In the genomic region with DNA sequence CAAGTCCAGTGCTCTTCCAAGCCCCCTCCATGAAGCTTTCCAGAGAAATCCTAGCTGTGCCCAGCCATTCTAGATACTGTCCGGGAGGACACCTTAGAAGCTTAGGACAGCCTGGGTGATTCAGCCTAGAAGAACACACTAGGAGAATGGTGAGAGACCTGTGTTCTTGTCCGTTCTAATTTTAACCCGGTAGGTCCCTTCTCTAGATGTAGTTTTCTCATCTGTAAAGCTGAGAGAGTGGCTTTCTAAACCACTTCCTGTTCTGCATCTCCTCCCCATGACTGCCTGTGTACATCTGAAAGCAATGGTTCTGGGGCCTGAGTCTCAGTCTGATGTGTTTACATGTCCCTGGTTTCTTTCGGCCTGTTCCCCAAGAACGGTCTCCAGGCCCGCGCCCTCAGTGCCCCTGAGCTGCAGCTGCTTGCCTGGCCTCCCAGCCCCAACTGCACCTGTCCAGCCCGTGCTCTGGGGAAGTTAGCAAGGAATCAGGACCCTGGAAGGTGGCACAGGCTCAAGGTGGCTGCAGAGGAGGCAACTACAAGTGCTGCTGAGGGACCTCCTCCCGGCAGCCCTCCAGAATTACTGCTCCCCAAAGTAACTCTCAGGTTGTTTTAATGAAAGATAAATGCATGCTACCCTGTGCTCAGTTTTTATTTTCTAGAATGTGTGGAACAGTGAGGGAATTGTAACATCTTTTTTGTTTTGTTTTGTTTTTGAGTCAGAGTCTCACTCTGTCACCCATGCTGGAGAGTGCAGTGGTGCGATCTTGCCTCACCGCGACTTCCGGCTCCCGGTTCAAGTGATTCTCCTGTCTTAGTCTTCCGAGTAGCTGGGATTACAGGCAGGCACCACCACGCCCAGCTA, we compare ENCODE assay signal across 9 cellular contexts.
DNase-seq lines count a peak whose midpoint lies in the region; ATAC-seq and TF ChIP-seq lines count a peak whose summit lies in the region.
"Had no signal": no experiment of that assay in that cellular context is flagged by ENCODE, and none has a peak within 500 bp of the region (broad histone marks: within the 10 kb centered on the region; RNA-seq: fewer than 3 reads in every experiment).

No MANE protein-coding gene starts in this region.

- peaks cover 87% of the 10 kb centered on the region for H3K4me1 Mint-ChIP-seq in activated naive CD8-positive, alpha-beta T cell treated with anti-CD3 and anti-CD28 coated beads, Interleukin-2, amount 50 U/mL, for 24 hours
- peaks cover 87% of the 10 kb centered on the region for H3K4me1 Mint-ChIP-seq in stimulated activated naive CD8-positive, alpha-beta T cell treated with anti-CD3 and anti-CD28 coated beads, Interleukin-15, amount 100 ng/mL, for 72 hours

- peak overlapping the region; percentile 41; the same call in 1 of the 2 replicates for H2AFZ ChIP-seq in OCI-LY3 (ENCODE audit: low read depth, low read length)

- no peaks in the 10 kb centered on the region for H3K9me3 ChIP-seq in OCI-LY3 (ENCODE audit: insufficient read depth, low read length)
- H3K9me3 ChIP-seq: upper lobe of left lung had no signal

- ATAC-seq in GM18520 (IDR thresholded peaks at IDR 0.05; ENCODE audit: unreplicated experiment), result peak; percentile 85
- peak; percentile 87 for ATAC-seq in HG02763 (IDR thresholded peaks at IDR 0.05; ENCODE audit: unreplicated experiment)
- ATAC-seq in activated naive CD8-positive, alpha-beta T cell treated with anti-CD3 and anti-CD28 coated beads, Interleukin-2, amount 50 U/mL, for 24 hours, result peak; percentile 66
- ATAC-seq in stimulated activated naive CD8-positive, alpha-beta T cell treated with anti-CD3 and anti-CD28 coated beads, Interleukin-15, amount 100 ng/mL, for 72 hours, result peak; percentile 84

- H3K27me3 ChIP-seq in OCI-LY3 (ENCODE audit: low read depth, low read length), result 0 out of 2 replicates have a peak, but pooled peaks cover 8% of the 10 kb centered on the region
- H3K27me3 ChIP-seq: upper lobe of left lung had no signal

- DNase-seq in activated naive CD8-positive, alpha-beta T cell treated with anti-CD3 and anti-CD28 coated beads, Interleukin-2, amount 50 U/mL, for 24 hours, result peak; percentile 51
- DNase-seq in stimulated activated naive CD8-positive, alpha-beta T cell treated with anti-CD3 and anti-CD28 coated beads, Interleukin-15, amount 100 ng/mL, for 72 hours, result peak; percentile 49 to 66
- DNase-seq in NCI-H2029 (lab: John Stamatoyannopoulos, UW) (no peak), HuH-7.5 (ENCODE audit: low spot score) (no peak), ureter (ENCODE audit: low spot score) (no peak)

- H4K20me1 ChIP-seq in OCI-LY3 (ENCODE audit: insufficient read depth, low read length), result no peaks in the 10 kb centered on the region

- H3K27me3 Mint-ChIP-seq in activated naive CD8-positive, alpha-beta T cell treated with anti-CD3 and anti-CD28 coated beads, Interleukin-2, amount 50 U/mL, for 24 hours, result no peaks in the 10 kb centered on the region
- H3K27me3 Mint-ChIP-seq in stimulated activated naive CD8-positive, alpha-beta T cell treated with anti-CD3 and anti-CD28 coated beads, Interleukin-15, amount 100 ng/mL, for 72 hours, result no peaks in the 10 kb centered on the region

- peak overlapping the region; percentile 96 for H3K27ac Mint-ChIP-seq in activated naive CD8-positive, alpha-beta T cell treated with anti-CD3 and anti-CD28 coated beads, Interleukin-2, amount 50 U/mL, for 24 hours
- H3K27ac Mint-ChIP-seq in stimulated activated naive CD8-positive, alpha-beta T cell treated with anti-CD3 and anti-CD28 coated beads, Interleukin-15, amount 100 ng/mL, for 72 hours, result peak overlapping the region; percentile 96 to 98

- H3K36me3 ChIP-seq in OCI-LY3 (replicated peaks; ENCODE audit: low read depth, low read length), result no peaks in the 10 kb centered on the region
- H3K36me3 ChIP-seq: upper lobe of left lung had no signal

- H3K4me1 ChIP-seq in OCI-LY3 (ENCODE audit: low read length), result peaks cover 59% of the 10 kb centered on the region

- peak overlapping the region; percentile 72 for H3K4me3 Mint-ChIP-seq in activated naive CD8-positive, alpha-beta T cell treated with anti-CD3 and anti-CD28 coated beads, Interleukin-2, amount 50 U/mL, for 24 hours
- peak overlapping the region; percentile 81 to 91 for H3K4me3 Mint-ChIP-seq in stimulated activated naive CD8-positive, alpha-beta T cell treated with anti-CD3 and anti-CD28 coated beads, Interleukin-15, amount 100 ng/mL, for 72 hours

- H3K9me3 Mint-ChIP-seq in activated naive CD8-positive, alpha-beta T cell treated with anti-CD3 and anti-CD28 coated beads, Interleukin-2, amount 50 U/mL, for 24 hours, result peaks cover 13% of the 10 kb centered on the region
- H3K9me3 Mint-ChIP-seq in stimulated activated naive CD8-positive, alpha-beta T cell treated with anti-CD3 and anti-CD28 coated beads, Interleukin-15, amount 100 ng/mL, for 72 hours, result peaks cover 9 to 10% of the 10 kb centered on the region in 2 donors

- H3K4me2 ChIP-seq in OCI-LY3 (ENCODE audit: low read length), result peak overlapping the region; percentile 90

- TF ChIP-seq CTCF in OCI-LY3 (IDR thresholded peaks at IDR 0.05; ENCODE audit: low read depth, low read length), result no peak

- H3K79me2 ChIP-seq in OCI-LY3 (ENCODE audit: low read length), result no peaks in the 10 kb centered on the region

- peak overlapping the region; percentile 49 for H3K4me3 ChIP-seq in OCI-LY3 (ENCODE audit: low read length)
- H3K4me3 ChIP-seq: upper lobe of left lung had no signal

- peaks cover 9% of the 10 kb centered on the region for H3K36me3 Mint-ChIP-seq in activated naive CD8-positive, alpha-beta T cell treated with anti-CD3 and anti-CD28 coated beads, Interleukin-2, amount 50 U/mL, for 24 hours (ENCODE audit: low read depth)

- peak overlapping the region; percentile 86 for H3K27ac ChIP-seq in OCI-LY3 (ENCODE audit: low read length)

- H3K9ac ChIP-seq in OCI-LY3 (ENCODE audit: low read length), result peak overlapping the region; percentile 43

Comparison
In these comparisons a context has a peak if more than half of its experiments do, and no peak if none do; other contexts are left out.
1. DNase-seq: peak in activated naive CD8-positive, alpha-beta T cell treated with anti-CD3 and anti-CD28 coated beads, Interleukin-2, amount 50 U/mL, for 24 hours (single experiment) and stimulated activated naive CD8-positive, alpha-beta T cell treated with anti-CD3 and anti-CD28 coated beads, Interleukin-15, amount 100 ng/mL, for 72 hours (2 of 2); none in NCI-H2029 (single experiment), HuH-7.5 (single experiment) and ureter (single experiment).
2. Peak in every context shown above with its lines, with median percentiles within 50 percentile points of each other: ATAC-seq.